1 cellular context compared by ENCODE assay signal in the genomic region with DNA sequence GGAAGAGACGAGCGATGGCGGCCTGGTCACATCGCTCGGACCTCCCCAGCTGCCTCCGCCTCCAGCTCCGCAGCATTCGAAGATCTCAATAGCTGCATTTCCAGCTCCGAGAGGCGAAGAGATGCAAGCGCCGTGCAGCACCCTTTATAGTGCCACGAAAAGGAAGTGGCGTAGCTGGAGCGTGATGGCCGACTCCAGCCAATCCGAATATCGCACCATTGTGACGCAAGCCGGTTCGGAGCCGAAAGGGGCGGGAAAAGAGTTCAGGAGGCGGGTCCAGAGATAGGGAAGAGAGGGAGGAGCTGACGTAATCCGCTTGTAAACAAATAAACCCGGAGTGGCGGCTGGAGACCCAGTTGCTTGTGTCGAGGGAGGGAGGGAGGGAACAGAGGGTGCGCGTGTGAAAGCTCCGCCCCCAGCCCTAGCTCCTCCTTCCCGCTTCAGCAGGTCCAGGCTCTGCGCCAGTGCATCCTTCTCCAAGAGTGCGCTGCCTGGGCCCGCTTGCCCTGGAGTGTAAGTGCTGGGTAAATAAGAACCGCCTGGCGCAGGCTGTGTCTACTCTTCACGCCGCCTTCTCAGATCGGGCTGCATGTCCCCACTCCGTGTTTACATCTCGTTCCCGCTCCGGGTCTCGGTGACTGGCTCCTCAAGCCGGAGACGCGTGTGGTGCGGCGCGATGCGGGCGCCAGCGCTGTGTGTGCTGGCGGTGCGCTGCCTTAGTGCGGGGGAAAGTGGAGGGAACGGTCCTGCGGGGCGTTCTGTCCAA.
TF ChIP-seq lines count a peak whose summit lies in the region.

A gene with protein sequence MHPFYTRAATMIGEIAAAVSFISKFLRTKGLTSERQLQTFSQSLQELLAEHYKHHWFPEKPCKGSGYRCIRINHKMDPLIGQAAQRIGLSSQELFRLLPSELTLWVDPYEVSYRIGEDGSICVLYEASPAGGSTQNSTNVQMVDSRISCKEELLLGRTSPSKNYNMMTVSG (minus strand): TSS at position 116 of the 766 bp plus-strand sequence. CDS start 311 bp downstream, outside the sequence.

TF ChIP-seq in H1, 55 proteins besides CTCF, POLR2A, EP300 and RAD21 (continues in another document):
- peak; percentile 99 for TF ChIP-seq POLR2AphosphoS5 (IDR thresholded peaks at IDR 0.05; ENCODE audit: low read depth, low read length)
- TF ChIP-seq, protein P1, sequence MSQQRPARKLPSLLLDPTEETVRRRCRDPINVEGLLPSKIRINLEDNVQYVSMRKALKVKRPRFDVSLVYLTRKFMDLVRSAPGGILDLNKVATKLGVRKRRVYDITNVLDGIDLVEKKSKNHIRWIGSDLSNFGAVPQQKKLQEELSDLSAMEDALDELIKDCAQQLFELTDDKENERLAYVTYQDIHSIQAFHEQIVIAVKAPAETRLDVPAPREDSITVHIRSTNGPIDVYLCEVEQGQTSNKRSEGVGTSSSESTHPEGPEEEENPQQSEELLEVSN (IDR thresholded peaks at IDR 0.05), result peak; percentile 71
- no peak for TF ChIP-seq SIRT6 (IDR thresholded peaks at IDR 0.05; ENCODE audit: low read length)
- no peak for TF ChIP-seq BRCA1 (IDR thresholded peaks at IDR 0.05; ENCODE audit: low read depth, low read length)
- TF ChIP-seq RFX5 (IDR thresholded peaks at IDR 0.05; ENCODE audit: borderline replicate concordance, low read depth, low read length), result no peak
- TF ChIP-seq CHD2 (IDR thresholded peaks at IDR 0.05; ENCODE audit: low read length), result peak; percentile 61; the same call in 1 of the 2 replicates
- no peak for TF ChIP-seq CTBP2 (IDR thresholded peaks at IDR 0.05; ENCODE audit: borderline replicate concordance, insufficient read depth, insufficient read length, low read length)
- TF ChIP-seq CBX8 (IDR thresholded peaks at IDR 0.05; ENCODE audit: borderline replicate concordance, low read depth, low read length), result no peak
- TF ChIP-seq, protein P2, sequence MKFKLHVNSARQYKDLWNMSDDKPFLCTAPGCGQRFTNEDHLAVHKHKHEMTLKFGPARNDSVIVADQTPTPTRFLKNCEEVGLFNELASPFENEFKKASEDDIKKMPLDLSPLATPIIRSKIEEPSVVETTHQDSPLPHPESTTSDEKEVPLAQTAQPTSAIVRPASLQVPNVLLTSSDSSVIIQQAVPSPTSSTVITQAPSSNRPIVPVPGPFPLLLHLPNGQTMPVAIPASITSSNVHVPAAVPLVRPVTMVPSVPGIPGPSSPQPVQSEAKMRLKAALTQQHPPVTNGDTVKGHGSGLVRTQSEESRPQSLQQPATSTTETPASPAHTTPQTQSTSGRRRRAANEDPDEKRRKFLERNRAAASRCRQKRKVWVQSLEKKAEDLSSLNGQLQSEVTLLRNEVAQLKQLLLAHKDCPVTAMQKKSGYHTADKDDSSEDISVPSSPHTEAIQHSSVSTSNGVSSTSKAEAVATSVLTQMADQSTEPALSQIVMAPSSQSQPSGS (IDR thresholded peaks at IDR 0.05; ENCODE audit: low read length), result no peak
- TF ChIP-seq TAF7 (optimal IDR thresholded peaks at IDR 0.05; ENCODE audit: borderline replicate concordance, low read depth, low read length), result peak; percentile 98
- TF ChIP-seq CEBPB (IDR thresholded peaks at IDR 0.05; ENCODE audit: low read depth, low read length), result peak; percentile 67
- no peak for TF ChIP-seq JUN (IDR thresholded peaks at IDR 0.05; ENCODE audit: low read depth, low read length)
- TF ChIP-seq SP4 (IDR thresholded peaks at IDR 0.05; ENCODE audit: low read length), result no peak
- no peak for TF ChIP-seq SAP30 (IDR thresholded peaks at IDR 0.05; ENCODE audit: insufficient read depth, insufficient replicate concordance, low read length)
- no peak for TF ChIP-seq EZH2 (IDR thresholded peaks at IDR 0.05; ENCODE audit: low read depth, low read length, severe bottlenecking)
- 0 out of 2 replicates have a peak, but pooled peaks have one; percentile 39 for TF ChIP-seq TCF12 (IDR thresholded peaks at IDR 0.05; ENCODE audit: low read depth, low read length)
- peak; percentile 25; the same call in 1 of the 2 replicates for TF ChIP-seq CHD1 (IDR thresholded peaks at IDR 0.05; ENCODE audit: low read depth, low read length)
- peak; percentile 83 for TF ChIP-seq ASH2L (IDR thresholded peaks at IDR 0.05; ENCODE audit: low read length)
- no peak for TF ChIP-seq POU5F1 (IDR thresholded peaks at IDR 0.05; ENCODE audit: low read depth, low read length)
- peak; percentile 99 for TF ChIP-seq TBP (IDR thresholded peaks at IDR 0.05; ENCODE audit: low read depth, low read length)
- no peak for TF ChIP-seq ZNF274 (IDR thresholded peaks at IDR 0.05; ENCODE audit: borderline replicate concordance, extremely low read depth, low read length)
- TF ChIP-seq PHF8 (conservative IDR thresholded peaks at IDR 0.05; ENCODE audit: low read depth, low read length), result peak; percentile 41
- peak; percentile 94 for TF ChIP-seq RBBP5 (IDR thresholded peaks at IDR 0.05; ENCODE audit: borderline replicate concordance, low read depth, low read length)
- peak; percentile 79 for TF ChIP-seq KDM4A (IDR thresholded peaks at IDR 0.05; ENCODE audit: low read depth, low read length, severe bottlenecking)
- peak; percentile 78 for TF ChIP-seq SP1 (IDR thresholded peaks at IDR 0.05; ENCODE audit: low read depth, low read length)
- TF ChIP-seq TAF1 (IDR thresholded peaks at IDR 0.05; ENCODE audit: low read depth, low read length), result peak; percentile 99
- no peak for TF ChIP-seq SUZ12 (IDR thresholded peaks at IDR 0.05; ENCODE audit: low read length)
- TF ChIP-seq RNF2 (IDR thresholded peaks at IDR 0.05; ENCODE audit: borderline replicate concordance, low read depth, low read length, missing control alignments, poor library complexity, severe bottlenecking), result no peak
- no peak for TF ChIP-seq CBX5 (IDR thresholded peaks at IDR 0.05; ENCODE audit: low read depth, low read length)
- no peak for TF ChIP-seq NANOG (IDR thresholded peaks at IDR 0.05; ENCODE audit: insufficient read depth, low read depth, low read length, poor library complexity, severe bottlenecking)
- TF ChIP-seq SRF (IDR thresholded peaks at IDR 0.05; ENCODE audit: low read depth, low read length), result no peak
- no peak; the same call in 1 of the 2 replicates for TF ChIP-seq SP2 (IDR thresholded peaks at IDR 0.05; ENCODE audit: low read length)
- TF ChIP-seq CREB1 (IDR thresholded peaks at IDR 0.05), result peak; percentile 93
- TF ChIP-seq EGR1 (IDR thresholded peaks at IDR 0.05; ENCODE audit: borderline replicate concordance, low read depth, low read length), result no peak
- TF ChIP-seq KDM1A (IDR thresholded peaks at IDR 0.05; ENCODE audit: borderline replicate concordance, low read length), result no peak
- no peak for TF ChIP-seq BCL11A (IDR thresholded peaks at IDR 0.05; ENCODE audit: low read depth in 2 of 2, low read length in 2 of 2)
- TF ChIP-seq, protein P3, sequence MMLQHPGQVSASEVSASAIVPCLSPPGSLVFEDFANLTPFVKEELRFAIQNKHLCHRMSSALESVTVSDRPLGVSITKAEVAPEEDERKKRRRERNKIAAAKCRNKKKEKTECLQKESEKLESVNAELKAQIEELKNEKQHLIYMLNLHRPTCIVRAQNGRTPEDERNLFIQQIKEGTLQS (IDR thresholded peaks at IDR 0.05; ENCODE audit: insufficient read depth, low read depth, low read length), result no peak
- no peak for TF ChIP-seq KDM5A (IDR thresholded peaks at IDR 0.05; ENCODE audit: low read length)
- no peak for TF ChIP-seq FOSL1 (IDR thresholded peaks at IDR 0.05; ENCODE audit: insufficient read depth, low read depth, low read length)
- TF ChIP-seq SIX5 (IDR thresholded peaks at IDR 0.05; ENCODE audit: low read depth, low read length), result no peak
- peak; percentile 99 for TF ChIP-seq GTF2F1 (IDR thresholded peaks at IDR 0.05; ENCODE audit: borderline replicate concordance, low read depth, low read length)
- TF ChIP-seq, protein P4, sequence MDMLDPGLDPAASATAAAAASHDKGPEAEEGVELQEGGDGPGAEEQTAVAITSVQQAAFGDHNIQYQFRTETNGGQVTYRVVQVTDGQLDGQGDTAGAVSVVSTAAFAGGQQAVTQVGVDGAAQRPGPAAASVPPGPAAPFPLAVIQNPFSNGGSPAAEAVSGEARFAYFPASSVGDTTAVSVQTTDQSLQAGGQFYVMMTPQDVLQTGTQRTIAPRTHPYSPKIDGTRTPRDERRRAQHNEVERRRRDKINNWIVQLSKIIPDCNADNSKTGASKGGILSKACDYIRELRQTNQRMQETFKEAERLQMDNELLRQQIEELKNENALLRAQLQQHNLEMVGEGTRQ (IDR thresholded peaks at IDR 0.05; ENCODE audit: low read length), result no peak
- peak; percentile 86 for TF ChIP-seq YY1 (IDR thresholded peaks at IDR 0.05; ENCODE audit: low read depth, low read length)
- TF ChIP-seq SIN3A (conservative IDR thresholded peaks at IDR 0.05 in 1 of 2, IDR thresholded peaks at IDR 0.05 in 1 of 2; ENCODE audit: low read depth in 1 of 2, low read length in 2 of 2), result peak; percentile 20 to 51; a peak in 1 of 4 replicates
- TF ChIP-seq NRF1 (IDR thresholded peaks at IDR 0.05; ENCODE audit: low read depth, low read length), result peak; percentile 6; the same call in 1 of the 2 replicates
- TF ChIP-seq HDAC6 (IDR thresholded peaks at IDR 0.05; ENCODE audit: low read depth, low read length), result no peak
- TF ChIP-seq BACH1 (IDR thresholded peaks at IDR 0.05; ENCODE audit: low read length), result no peak
- TF ChIP-seq TEAD4 (IDR thresholded peaks at IDR 0.05; ENCODE audit: low read depth, low read length), result no peak
- TF ChIP-seq RXRA (IDR thresholded peaks at IDR 0.05; ENCODE audit: insufficient read depth, low read depth, low read length), result no peak
- TF ChIP-seq GABPA (IDR thresholded peaks at IDR 0.05; ENCODE audit: borderline replicate concordance, insufficient read depth, low read length), result no peak
- TF ChIP-seq JUND (IDR thresholded peaks at IDR 0.05; ENCODE audit: low read length), result 0 out of 2 replicates have a peak, but pooled peaks have one; percentile 18
- TF ChIP-seq, protein P5, sequence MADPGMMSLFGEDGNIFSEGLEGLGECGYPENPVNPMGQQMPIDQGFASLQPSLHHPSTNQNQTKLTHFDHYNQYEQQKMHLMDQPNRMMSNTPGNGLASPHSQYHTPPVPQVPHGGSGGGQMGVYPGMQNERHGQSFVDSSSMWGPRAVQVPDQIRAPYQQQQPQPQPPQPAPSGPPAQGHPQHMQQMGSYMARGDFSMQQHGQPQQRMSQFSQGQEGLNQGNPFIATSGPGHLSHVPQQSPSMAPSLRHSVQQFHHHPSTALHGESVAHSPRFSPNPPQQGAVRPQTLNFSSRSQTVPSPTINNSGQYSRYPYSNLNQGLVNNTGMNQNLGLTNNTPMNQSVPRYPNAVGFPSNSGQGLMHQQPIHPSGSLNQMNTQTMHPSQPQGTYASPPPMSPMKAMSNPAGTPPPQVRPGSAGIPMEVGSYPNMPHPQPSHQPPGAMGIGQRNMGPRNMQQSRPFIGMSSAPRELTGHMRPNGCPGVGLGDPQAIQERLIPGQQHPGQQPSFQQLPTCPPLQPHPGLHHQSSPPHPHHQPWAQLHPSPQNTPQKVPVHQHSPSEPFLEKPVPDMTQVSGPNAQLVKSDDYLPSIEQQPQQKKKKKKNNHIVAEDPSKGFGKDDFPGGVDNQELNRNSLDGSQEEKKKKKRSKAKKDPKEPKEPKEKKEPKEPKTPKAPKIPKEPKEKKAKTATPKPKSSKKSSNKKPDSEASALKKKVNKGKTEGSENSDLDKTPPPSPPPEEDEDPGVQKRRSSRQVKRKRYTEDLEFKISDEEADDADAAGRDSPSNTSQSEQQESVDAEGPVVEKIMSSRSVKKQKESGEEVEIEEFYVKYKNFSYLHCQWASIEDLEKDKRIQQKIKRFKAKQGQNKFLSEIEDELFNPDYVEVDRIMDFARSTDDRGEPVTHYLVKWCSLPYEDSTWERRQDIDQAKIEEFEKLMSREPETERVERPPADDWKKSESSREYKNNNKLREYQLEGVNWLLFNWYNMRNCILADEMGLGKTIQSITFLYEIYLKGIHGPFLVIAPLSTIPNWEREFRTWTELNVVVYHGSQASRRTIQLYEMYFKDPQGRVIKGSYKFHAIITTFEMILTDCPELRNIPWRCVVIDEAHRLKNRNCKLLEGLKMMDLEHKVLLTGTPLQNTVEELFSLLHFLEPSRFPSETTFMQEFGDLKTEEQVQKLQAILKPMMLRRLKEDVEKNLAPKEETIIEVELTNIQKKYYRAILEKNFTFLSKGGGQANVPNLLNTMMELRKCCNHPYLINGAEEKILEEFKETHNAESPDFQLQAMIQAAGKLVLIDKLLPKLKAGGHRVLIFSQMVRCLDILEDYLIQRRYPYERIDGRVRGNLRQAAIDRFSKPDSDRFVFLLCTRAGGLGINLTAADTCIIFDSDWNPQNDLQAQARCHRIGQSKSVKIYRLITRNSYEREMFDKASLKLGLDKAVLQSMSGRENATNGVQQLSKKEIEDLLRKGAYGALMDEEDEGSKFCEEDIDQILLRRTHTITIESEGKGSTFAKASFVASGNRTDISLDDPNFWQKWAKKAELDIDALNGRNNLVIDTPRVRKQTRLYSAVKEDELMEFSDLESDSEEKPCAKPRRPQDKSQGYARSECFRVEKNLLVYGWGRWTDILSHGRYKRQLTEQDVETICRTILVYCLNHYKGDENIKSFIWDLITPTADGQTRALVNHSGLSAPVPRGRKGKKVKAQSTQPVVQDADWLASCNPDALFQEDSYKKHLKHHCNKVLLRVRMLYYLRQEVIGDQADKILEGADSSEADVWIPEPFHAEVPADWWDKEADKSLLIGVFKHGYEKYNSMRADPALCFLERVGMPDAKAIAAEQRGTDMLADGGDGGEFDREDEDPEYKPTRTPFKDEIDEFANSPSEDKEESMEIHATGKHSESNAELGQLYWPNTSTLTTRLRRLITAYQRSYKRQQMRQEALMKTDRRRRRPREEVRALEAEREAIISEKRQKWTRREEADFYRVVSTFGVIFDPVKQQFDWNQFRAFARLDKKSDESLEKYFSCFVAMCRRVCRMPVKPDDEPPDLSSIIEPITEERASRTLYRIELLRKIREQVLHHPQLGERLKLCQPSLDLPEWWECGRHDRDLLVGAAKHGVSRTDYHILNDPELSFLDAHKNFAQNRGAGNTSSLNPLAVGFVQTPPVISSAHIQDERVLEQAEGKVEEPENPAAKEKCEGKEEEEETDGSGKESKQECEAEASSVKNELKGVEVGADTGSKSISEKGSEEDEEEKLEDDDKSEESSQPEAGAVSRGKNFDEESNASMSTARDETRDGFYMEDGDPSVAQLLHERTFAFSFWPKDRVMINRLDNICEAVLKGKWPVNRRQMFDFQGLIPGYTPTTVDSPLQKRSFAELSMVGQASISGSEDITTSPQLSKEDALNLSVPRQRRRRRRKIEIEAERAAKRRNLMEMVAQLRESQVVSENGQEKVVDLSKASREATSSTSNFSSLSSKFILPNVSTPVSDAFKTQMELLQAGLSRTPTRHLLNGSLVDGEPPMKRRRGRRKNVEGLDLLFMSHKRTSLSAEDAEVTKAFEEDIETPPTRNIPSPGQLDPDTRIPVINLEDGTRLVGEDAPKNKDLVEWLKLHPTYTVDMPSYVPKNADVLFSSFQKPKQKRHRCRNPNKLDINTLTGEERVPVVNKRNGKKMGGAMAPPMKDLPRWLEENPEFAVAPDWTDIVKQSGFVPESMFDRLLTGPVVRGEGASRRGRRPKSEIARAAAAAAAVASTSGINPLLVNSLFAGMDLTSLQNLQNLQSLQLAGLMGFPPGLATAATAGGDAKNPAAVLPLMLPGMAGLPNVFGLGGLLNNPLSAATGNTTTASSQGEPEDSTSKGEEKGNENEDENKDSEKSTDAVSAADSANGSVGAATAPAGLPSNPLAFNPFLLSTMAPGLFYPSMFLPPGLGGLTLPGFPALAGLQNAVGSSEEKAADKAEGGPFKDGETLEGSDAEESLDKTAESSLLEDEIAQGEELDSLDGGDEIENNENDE (IDR thresholded peaks at IDR 0.05; ENCODE audit: insufficient replicate concordance, low read length), result no peak
- TF ChIP-seq, protein P6, sequence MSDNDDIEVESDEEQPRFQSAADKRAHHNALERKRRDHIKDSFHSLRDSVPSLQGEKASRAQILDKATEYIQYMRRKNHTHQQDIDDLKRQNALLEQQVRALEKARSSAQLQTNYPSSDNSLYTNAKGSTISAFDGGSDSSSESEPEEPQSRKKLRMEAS (IDR thresholded peaks at IDR 0.05), result peak; percentile 60
- TF ChIP-seq MAFK (IDR thresholded peaks at IDR 0.05; ENCODE audit: low read depth, low read length), result no peak
